In the genomic region with DNA sequence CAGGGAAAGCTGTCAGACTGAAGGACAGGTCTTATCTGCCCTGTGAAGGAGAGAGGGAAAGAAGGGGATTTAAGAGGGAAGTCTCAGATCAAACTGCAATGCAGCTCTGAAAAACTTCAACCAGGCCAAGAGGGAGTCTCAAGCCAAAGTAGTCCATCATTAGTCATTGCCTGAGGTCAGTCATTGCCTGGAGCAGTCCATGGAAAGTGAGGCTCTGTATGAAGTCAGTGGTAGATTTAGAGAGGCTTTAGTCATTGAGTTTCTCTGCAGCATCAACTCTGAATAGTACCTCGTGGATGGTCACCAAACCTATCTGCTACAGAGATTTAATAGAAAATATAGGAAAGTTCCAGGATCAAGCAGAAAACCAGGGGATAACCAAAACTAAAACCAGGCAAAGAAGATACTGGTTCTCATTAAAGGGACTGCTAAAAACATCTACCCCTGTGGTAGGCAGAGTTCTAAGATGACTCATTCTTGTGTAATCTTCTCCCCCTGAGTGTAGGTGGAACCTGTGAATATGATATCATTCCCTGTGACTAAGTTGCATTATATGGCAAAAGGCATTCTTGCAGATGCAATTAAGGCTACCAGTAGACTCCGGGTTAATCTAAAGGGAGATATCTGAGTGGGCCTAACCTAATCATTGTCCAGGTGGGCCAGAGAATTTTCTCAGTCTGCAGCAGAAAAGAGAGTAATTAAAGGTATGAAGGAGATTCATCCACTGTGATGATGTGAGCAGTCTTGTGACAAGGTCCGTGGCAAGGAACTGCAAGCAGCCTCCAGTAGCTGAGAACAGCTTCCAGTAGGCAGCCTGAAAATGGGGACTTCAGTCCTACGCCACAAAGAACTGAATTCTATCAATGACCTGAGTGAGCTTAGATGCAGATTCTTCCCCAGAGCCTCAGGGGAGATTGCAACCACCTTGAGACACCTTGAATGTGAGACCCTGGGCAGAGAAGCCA, we compare ENCODE assay signal across 10 cellular contexts.
A peak's percentile ranks its signal among the peaks of the same experiment; 100 is the strongest.
DNase-seq lines count a peak whose midpoint lies in the region; ATAC-seq and TF ChIP-seq lines count a peak whose summit lies in the region.
"Had no signal": no experiment of that assay in that cellular context is flagged by ENCODE, and none has a peak within 500 bp of the region (broad histone marks: within the 10 kb centered on the region; RNA-seq: fewer than 3 reads in every experiment).

No MANE protein-coding gene starts in this region.

- H3K9me3 ChIP-seq in fibroblast of lung (ENCODE audit: control insufficient read depth, insufficient read depth, low read depth, low read length): no peaks in the 10 kb centered on the region

- no peaks in the 10 kb centered on the region for H3K79me2 ChIP-seq in fibroblast of lung (ENCODE audit: control insufficient read depth, insufficient read depth, low read length)

- H3K4me3 ChIP-seq in AG10803 (ENCODE audit: low read length) (no peak overlapping the region), fibroblast of lung (replicated peaks in 1 of 4; ENCODE audit: control extremely low read depth in 1 of 4, insufficient read depth in 1 of 4, low read depth in 3 of 4, low read length in 4 of 4) (no peak overlapping the region)

- TF ChIP-seq CTCF in AG10803 (conservative IDR thresholded peaks at IDR 0.05; ENCODE audit: low read length) (no peak), GM20000 (IDR thresholded peaks at IDR 0.05; ENCODE audit: extremely low read depth, missing control alignments) (no peak), fibroblast of lung (conservative IDR thresholded peaks at IDR 0.05 in 1 of 2, IDR thresholded peaks at IDR 0.05 in 1 of 2; ENCODE audit: low read depth in 1 of 2, low read length in 2 of 2) (no peak)

- H2AFZ ChIP-seq in fibroblast of lung (ENCODE audit: low read length): no peak overlapping the region

- H4K20me1 ChIP-seq in fibroblast of lung (ENCODE audit: control insufficient read depth, extremely low read depth, insufficient read depth, low read length): no peaks in the 10 kb centered on the region

- H3K36me3 ChIP-seq in fibroblast of lung (ENCODE audit: control insufficient read depth, insufficient read depth, low read length): no peaks in the 10 kb centered on the region

- no peak overlapping the region for H3K27ac ChIP-seq in fibroblast of lung (ENCODE audit: insufficient read depth, low read length)

- no peaks in the 10 kb centered on the region for H3K27me3 ChIP-seq in fibroblast of lung (ENCODE audit: control insufficient read depth, insufficient read depth, low read length)

- H3K4me1 ChIP-seq in fibroblast of lung (ENCODE audit: control insufficient read depth, extremely low read depth, insufficient read depth, low read length): peaks cover 2% of the 10 kb centered on the region

- peak; percentile 74 for DNase-seq in AG10803 (ENCODE audit: low read depth)
- peak; percentile 13 for DNase-seq in GM20000 (ENCODE audit: low spot score)
- peak; percentile 82 for DNase-seq in HPDE6-E6E7 (ENCODE audit: extremely low spot score)
- peak; percentile 4 to 94 for DNase-seq in fibroblast of lung (ENCODE audit: low read depth in 2 of 2)
- no peak for DNase-seq in foreskin melanocyte
- DNase-seq in NCI-H2081 treated with DMSO at 0.1 percent for 48 hours (lab: John Stamatoyannopoulos, UW): no peak
- DNase-seq in DMS79 treated with DMSO at 0.1 percent for 48 hours (lab: John Stamatoyannopoulos, UW): no peak
- DNase-seq: occipital lobe had no signal

- peak overlapping the region; percentile 42 for H3K4me2 ChIP-seq in fibroblast of lung (ENCODE audit: extremely low read depth, insufficient read depth, low read length)

- no peak for ATAC-seq in HG02840 (IDR thresholded peaks at IDR 0.05; ENCODE audit: low FRiP score, unreplicated experiment)
- ATAC-seq: HepG2 had no signal

- no peak overlapping the region for H3K9ac ChIP-seq in fibroblast of lung (ENCODE audit: insufficient read depth, low read length)

Comparison
In these comparisons a context has a peak if more than half of its experiments do, and no peak if none do; other contexts are left out.
1. DNase-seq: peak in AG10803 (single experiment), GM20000 (single experiment), HPDE6-E6E7 (single experiment) and fibroblast of lung (2 of 2); none in foreskin melanocyte (single experiment), NCI-H2081 treated with DMSO at 0.1 percent for 48 hours (single experiment) and DMS79 treated with DMSO at 0.1 percent for 48 hours (single experiment).